In genomic region chr1:67815303-67816095, GRCh38 we compare ENCODE assay signal across 1 cellular context.
TF ChIP-seq lines count a peak whose summit lies in the region.

No MANE protein-coding gene starts in this region.

TF ChIP-seq in SK-N-SH treated with all-trans-retinoic acid at 6 μM for 48 hours, 23 proteins besides CTCF, POLR2A, EP300 and RAD21 (continued from another document):
- TF ChIP-seq CREB5 (CRISPR knock-in tag; IDR thresholded peaks at IDR 0.05; ENCODE audit: low read depth) (no peak), BACH2 (CRISPR knock-in tag; IDR thresholded peaks at IDR 0.05; ENCODE audit: borderline replicate concordance) (no peak), ESRRG (CRISPR knock-in tag; IDR thresholded peaks at IDR 0.05) (no peak)
